8 cellular contexts compared by ENCODE assay signal in the genomic region with DNA sequence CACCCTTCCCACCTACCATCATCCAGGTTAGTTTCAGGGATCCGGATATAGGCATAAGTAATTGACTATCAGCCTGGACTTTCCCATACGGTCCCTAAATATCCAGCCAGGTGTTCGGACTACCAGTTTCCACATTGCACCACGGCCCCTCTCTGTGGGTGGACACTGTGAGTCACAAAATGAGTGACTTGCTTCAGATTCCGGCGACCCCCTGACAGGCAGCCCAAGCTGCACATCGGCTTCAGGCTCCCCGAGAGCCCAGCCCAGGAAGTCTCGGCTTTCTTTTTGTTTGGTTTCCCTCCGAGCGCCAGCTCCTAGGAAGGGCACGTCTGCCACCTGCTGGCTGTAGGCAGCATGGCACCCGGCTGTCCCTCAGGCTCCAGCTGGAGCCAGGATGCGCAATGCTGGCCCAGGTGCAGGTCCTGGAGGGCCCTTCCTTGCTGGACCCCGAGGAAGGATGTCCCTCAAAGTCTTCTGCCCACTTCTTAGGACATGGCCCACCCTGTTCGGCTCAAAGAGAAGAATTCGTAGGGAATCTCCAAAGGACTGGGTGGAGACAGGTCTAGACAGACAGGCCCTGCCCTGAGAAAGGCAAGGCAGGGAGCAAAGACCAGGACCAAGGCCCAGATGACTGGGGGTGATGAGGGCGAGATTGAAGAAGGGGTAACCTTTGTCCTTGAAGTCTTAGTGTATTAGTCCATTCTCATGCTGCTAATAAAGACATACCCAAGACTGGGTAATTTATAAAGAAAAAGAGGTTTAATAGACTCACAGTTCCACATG. TPM values are rescaled to one million over a fixed set of nuclear protein-coding genes. Genes with fewer than 3 reads are reported as not detected.
DNase-seq lines count a peak whose midpoint lies in the region; ATAC-seq and TF ChIP-seq lines count a peak whose summit lies in the region.

No MANE protein-coding gene starts in this region.

- TF ChIP-seq EP300 in transverse colon (IDR thresholded peaks at IDR 0.05; ENCODE audit: low read depth) = no peak

- H3K4me1 Mint-ChIP-seq in activated naive CD8-positive, alpha-beta T cell (ENCODE audit: low read depth) = peaks cover 1% of the 10 kb centered on the region

- ATAC-seq in GM21737 (IDR thresholded peaks at IDR 0.05; ENCODE audit: unreplicated experiment) (peak; percentile 98), SK-N-SH treated with all-trans-retinoic acid at 6 μM for 48 hours (peak; percentile 99), Right ventricle myocardium superior (ENCODE audit: poor library complexity) (peak; percentile 95)

- H2AFZ ChIP-seq in KMS-11 (ENCODE audit: low read depth) = peak overlapping the region; percentile 74; the same call in 1 of the 2 replicates

- no peaks in the 10 kb centered on the region for H3K9me3 Mint-ChIP-seq in activated naive CD8-positive, alpha-beta T cell (ENCODE audit: low read depth)

- DNase-seq in Daoy (ENCODE audit: low read depth) = peak; percentile 76
- DNase-seq in Right ventricle myocardium superior = peak; percentile 84
- DNase-seq in posterior cingulate gyrus = peak; percentile 53 to 96 (median 78)
- DNase-seq in transverse colon = peak; percentile 81

- no peak for TF ChIP-seq POLR2A in transverse colon (IDR thresholded peaks at IDR 0.05)

- intact Hi-C loops in Right ventricle myocardium superior (cut with DNase I) = no loop called here
- intact Hi-C loops in posterior cingulate gyrus (cut with DNase I) = loop anchor here (10.0 kb wide), 1 partner anchor 1089 kb away; no protein-coding TSS in a partner anchor
- intact Hi-C loops in transverse colon (cut with DNase I; ENCODE audit: low total_unique reads) = no loop called here

- H3K36me3 ChIP-seq in KMS-11 (ENCODE audit: insufficient read depth) (no peaks in the 10 kb centered on the region), transverse colon (no peaks in the 10 kb centered on the region)

- peak overlapping the region; percentile 76 for H3K4me3 Mint-ChIP-seq in activated naive CD8-positive, alpha-beta T cell

- no peaks in the 10 kb centered on the region for H3K79me2 ChIP-seq in KMS-11 (ENCODE audit: insufficient read depth, low read depth)

- H3K9me3 ChIP-seq in transverse colon = no peaks in the 10 kb centered on the region

- H3K27me3 Mint-ChIP-seq in activated naive CD8-positive, alpha-beta T cell = no peaks in the 10 kb centered on the region

- H3K4me3 ChIP-seq in KMS-11 (IDR thresholded peaks at IDR 0.05; ENCODE audit: insufficient read depth, low read depth, low read length) = no peak overlapping the region
- H3K4me3 ChIP-seq in transverse colon = peak overlapping the region; percentile 23 to 49 (median 27)

- H3K9ac ChIP-seq in KMS-11 = no peak overlapping the region

- H3K27ac ChIP-seq in KMS-11 (no peak overlapping the region), transverse colon (peak overlapping the region in 1 of 4 donors; percentile 10)

- no peak overlapping the region for H3K27ac Mint-ChIP-seq in activated naive CD8-positive, alpha-beta T cell

- in situ Hi-C loops in transverse colon (cut with MboI; ENCODE audit: low pct_ligation_motif_present in 1 of 4, low pct_unique_long_range_greater_than_20kb in 1 of 4, low sequenced_read_pairs in 3 of 4) = no loop called here

- no peaks in the 10 kb centered on the region for H3K27me3 ChIP-seq in KMS-11 (ENCODE audit: insufficient read depth, low read depth)
- H3K27me3 ChIP-seq in transverse colon = no peaks in the 10 kb centered on the region

- no peaks in the 10 kb centered on the region for H3K4me1 ChIP-seq in KMS-11 (ENCODE audit: low read depth, poor library complexity, severe bottlenecking)
- peaks cover 0 to 7% (median 2%) of the 10 kb centered on the region in 4 donors for H3K4me1 ChIP-seq in transverse colon

- no peaks in the 10 kb centered on the region for H4K20me1 ChIP-seq in KMS-11 (ENCODE audit: insufficient read depth)

- WGBS in transverse colon (ENCODE audit: low coverage in 1 of 2), 2 donors = 8 to 20% methylated on average over 1 to 18 of the region's 18 CpGs

- H3K4me2 ChIP-seq in KMS-11 = peak overlapping the region; percentile 25; the same call in 1 of the 2 replicates

- TF ChIP-seq CTCF in KMS-11 (conservative IDR thresholded peaks at IDR 0.05; ENCODE audit: low read depth, low read length) = peak; percentile 95
- peak; percentile 91 to 99 (median 99) for TF ChIP-seq CTCF in transverse colon (IDR thresholded peaks at IDR 0.05)

- no peaks in the 10 kb centered on the region for H3K36me3 Mint-ChIP-seq in activated naive CD8-positive, alpha-beta T cell

TF ChIP-seq in SK-N-SH treated with all-trans-retinoic acid at 6 μM for 48 hours, 23 proteins besides CTCF, POLR2A, EP300 and RAD21:
- TF ChIP-seq ZNF565 (CRISPR knock-in tag; conservative IDR thresholded peaks at IDR 0.05; ENCODE audit: low read depth) (no peak), ARNTL (CRISPR knock-in tag; IDR thresholded peaks at IDR 0.05; ENCODE audit: borderline replicate concordance, low read depth) (no peak), ZNF70 (CRISPR knock-in tag; IDR thresholded peaks at IDR 0.05) (no peak), ESRRG (CRISPR knock-in tag; IDR thresholded peaks at IDR 0.05) (no peak), ZC3H10 (CRISPR knock-in tag; IDR thresholded peaks at IDR 0.05) (no peak), OSR1 (CRISPR knock-in tag; IDR thresholded peaks at IDR 0.05) (no peak), PPARA (CRISPR knock-in tag; IDR thresholded peaks at IDR 0.05; ENCODE audit: borderline replicate concordance) (no peak), ZFP30 (CRISPR knock-in tag; IDR thresholded peaks at IDR 0.05) (no peak), CSDC2 (CRISPR knock-in tag; IDR thresholded peaks at IDR 0.05) (no peak), SNAI2 (CRISPR knock-in tag; IDR thresholded peaks at IDR 0.05) (no peak), RARB (CRISPR knock-in tag; IDR thresholded peaks at IDR 0.05) (no peak), ISL1 (CRISPR knock-in tag; IDR thresholded peaks at IDR 0.05) (no peak), TOX (CRISPR knock-in tag; IDR thresholded peaks at IDR 0.05; ENCODE audit: borderline replicate concordance) (no peak)
TF ChIP-seq in SK-N-SH treated with all-trans-retinoic acid at 6 μM for 48 hours: peak in this region for 0.

RNA-seq across cellular contexts. Expression of gene HABP2, which starts 10.6 kb away (rescaled TPM):
- not detected in 2 replicates for total RNA-seq in Daoy (2014; rRNA removed; shearing (Covaris generic))
- 0.24 TPM for total RNA-seq in Right ventricle myocardium superior
- not detected for total RNA-seq in transverse colon
